ENCODE assay signal across 4 cellular contexts in genomic region chr17:67177732-67178131, GRCh38.
TF ChIP-seq lines count a peak whose summit lies in the region.

No MANE protein-coding gene starts in this region.

TF ChIP-seq in A549, 52 proteins besides CTCF, POLR2A, EP300 and RAD21 (continued from another document):
- TF ChIP-seq MAFK (IDR thresholded peaks at IDR 0.05; ENCODE audit: partially characterized antibody) (peak; percentile 71), MAZ (IDR thresholded peaks at IDR 0.05; ENCODE audit: borderline replicate concordance, low read depth, low read length) (no peak), KDM5A (IDR thresholded peaks at IDR 0.05) (no peak), USF2 (IDR thresholded peaks at IDR 0.05) (no peak), PHF8 (IDR thresholded peaks at IDR 0.05; ENCODE audit: borderline replicate concordance, low read depth) (no peak)

TF ChIP-seq in IMR-90, 13 proteins besides CTCF, POLR2A, EP300 and RAD21:
- TF ChIP-seq FOS (IDR thresholded peaks at IDR 0.05; ENCODE audit: low read depth, low read length) (no peak), USF2 (IDR thresholded peaks at IDR 0.05; ENCODE audit: low read depth, low read length) (no peak), MAFK (IDR thresholded peaks at IDR 0.05; ENCODE audit: low read depth, low read length) (peak; percentile 58)

TF ChIP-seq in HepG2, 621 proteins besides CTCF, POLR2A, EP300 and RAD21 (continued from another document):
- no peak for TF ChIP-seq SIX4 (CRISPR knock-in tag; IDR thresholded peaks at IDR 0.05)
- peak; percentile 75 to 89 for TF ChIP-seq MAFK (conservative IDR thresholded peaks at IDR 0.05 in 1 of 2, IDR thresholded peaks at IDR 0.05 in 1 of 2; ENCODE audit: low read length in 2 of 2)
- TF ChIP-seq SUZ12 (IDR thresholded peaks at IDR 0.05; ENCODE audit: low read depth, low read length) = no peak
- no peak for TF ChIP-seq GATA4 (IDR thresholded peaks at IDR 0.05; ENCODE audit: borderline replicate concordance, low read depth)
- TF ChIP-seq PHB2 (IDR thresholded peaks at IDR 0.05; ENCODE audit: partially characterized antibody) = no peak
- TF ChIP-seq ZNF180 (CRISPR knock-in tag; IDR thresholded peaks at IDR 0.05; ENCODE audit: borderline replicate concordance, low read depth) = no peak
- no peak for TF ChIP-seq BRCA1 (CRISPR knock-in tag; IDR thresholded peaks at IDR 0.05)

TF ChIP-seq in WTC11, 78 proteins besides CTCF, POLR2A, EP300 and RAD21:
- TF ChIP-seq ZNF317 (CRISPR knock-in tag; IDR thresholded peaks at IDR 0.05; ENCODE audit: borderline replicate concordance, low read depth) (no peak), SOX15 (CRISPR knock-in tag; IDR thresholded peaks at IDR 0.05) (no peak), JAZF1 (CRISPR knock-in tag; IDR thresholded peaks at IDR 0.05) (no peak), ATF2 (CRISPR knock-in tag; IDR thresholded peaks at IDR 0.05; ENCODE audit: borderline replicate concordance, low read depth) (no peak), NR2C2 (CRISPR knock-in tag; IDR thresholded peaks at IDR 0.05) (no peak), NR1H2 (CRISPR knock-in tag; IDR thresholded peaks at IDR 0.05) (no peak), SP1 (CRISPR knock-in tag; conservative IDR thresholded peaks at IDR 0.05) (no peak), E2F4 (CRISPR knock-in tag; IDR thresholded peaks at IDR 0.05; ENCODE audit: borderline replicate concordance, low read depth) (no peak), PRDM15 (CRISPR knock-in tag; IDR thresholded peaks at IDR 0.05) (no peak), GABPB1 (CRISPR knock-in tag; IDR thresholded peaks at IDR 0.05) (no peak), ARID4B (CRISPR knock-in tag; IDR thresholded peaks at IDR 0.05; ENCODE audit: borderline replicate concordance) (no peak), ELF4 (CRISPR knock-in tag; IDR thresholded peaks at IDR 0.05; ENCODE audit: low read depth) (no peak), RORB (CRISPR knock-in tag; IDR thresholded peaks at IDR 0.05) (no peak), ZNF281 (CRISPR knock-in tag; IDR thresholded peaks at IDR 0.05) (no peak)
TF ChIP-seq in WTC11: peak in this region for 0.
